In genomic region chr1:30823969-30824735, GRCh38 we compare ENCODE assay signal across 8 cellular contexts.
DNase-seq lines count a peak whose midpoint lies in the region; ATAC-seq and TF ChIP-seq lines count a peak whose summit lies in the region.

No MANE protein-coding gene starts in this region.

- H3K9me3 ChIP-seq in ES-I3 (ENCODE audit: control insufficient read depth, insufficient read depth, low read length), result no peaks in the 10 kb centered on the region

- H3K36me3 Mint-ChIP-seq in activated naive CD4-positive, alpha-beta T cell treated with anti-CD3 and anti-CD28 coated beads, Interleukin-2, amount 50 U/mL, for 72 hours, result no peaks in the 10 kb centered on the region

- peak; percentile 92 for ATAC-seq in HG02588 (IDR thresholded peaks at IDR 0.05; ENCODE audit: unreplicated experiment)
- peak; percentile 95 for ATAC-seq in SK-N-SH treated with all-trans-retinoic acid at 6 μM for 48 hours
- peak; percentile 86 to 94 for ATAC-seq in activated naive CD4-positive, alpha-beta T cell treated with anti-CD3 and anti-CD28 coated beads, Interleukin-2, amount 50 U/mL, for 72 hours

- H3K9ac ChIP-seq in ES-I3 (ENCODE audit: low read depth, low read length), result peak overlapping the region; percentile 56

- peak overlapping the region in 1 of 2 donors; percentile 57 for H3K27ac Mint-ChIP-seq in activated naive CD4-positive, alpha-beta T cell treated with anti-CD3 and anti-CD28 coated beads, Interleukin-2, amount 50 U/mL, for 72 hours

- peak overlapping the region; percentile 89 for H3K27ac ChIP-seq in temporal lobe (ENCODE audit: low read depth, low read length)

- DNase-seq in NCI-H1092 treated with DMSO at 0.1 percent for 48 hours (lab: John Stamatoyannopoulos, UW) (peak; percentile 99), globus pallidus (ENCODE audit: low spot score) (peak; percentile 98), non-pigmented ciliary epithelial cell (ENCODE audit: low read depth) (peak; percentile 97)
- peak; percentile 66 to 70 for DNase-seq in activated naive CD4-positive, alpha-beta T cell treated with anti-CD3 and anti-CD28 coated beads, Interleukin-2, amount 50 U/mL, for 72 hours (ENCODE audit: low spot score in 2 of 2)

- H3K36me3 ChIP-seq in ES-I3 (ENCODE audit: insufficient read depth, low read length), result no peaks in the 10 kb centered on the region

- peaks cover 15% of the 10 kb centered on the region; the same call in 1 of the 2 replicates for H3K4me1 ChIP-seq in ES-I3 (ENCODE audit: insufficient read depth, low read length)

- H3K9me3 Mint-ChIP-seq in activated naive CD4-positive, alpha-beta T cell treated with anti-CD3 and anti-CD28 coated beads, Interleukin-2, amount 50 U/mL, for 72 hours, result no peaks in the 10 kb centered on the region

TF ChIP-seq in SK-N-SH treated with all-trans-retinoic acid at 6 μM for 48 hours, 23 proteins besides CTCF, POLR2A, EP300 and RAD21:
- TF ChIP-seq GLIS3 (CRISPR knock-in tag; IDR thresholded peaks at IDR 0.05) (no peak), TCF4 (CRISPR knock-in tag; IDR thresholded peaks at IDR 0.05; ENCODE audit: borderline replicate concordance) (no peak), ZNF70 (CRISPR knock-in tag; IDR thresholded peaks at IDR 0.05) (no peak), ISL1 (CRISPR knock-in tag; IDR thresholded peaks at IDR 0.05) (no peak), SNAI2 (CRISPR knock-in tag; IDR thresholded peaks at IDR 0.05) (no peak), TSHZ2 (CRISPR knock-in tag; IDR thresholded peaks at IDR 0.05) (no peak), ZC3H10 (CRISPR knock-in tag; IDR thresholded peaks at IDR 0.05) (no peak), OSR1 (CRISPR knock-in tag; IDR thresholded peaks at IDR 0.05) (no peak), CSDC2 (CRISPR knock-in tag; IDR thresholded peaks at IDR 0.05) (no peak), ZNF565 (CRISPR knock-in tag; conservative IDR thresholded peaks at IDR 0.05; ENCODE audit: low read depth) (no peak), ZNF8 (CRISPR knock-in tag; IDR thresholded peaks at IDR 0.05) (no peak), ZFP30 (CRISPR knock-in tag; IDR thresholded peaks at IDR 0.05) (no peak)

Comparison
In these comparisons a context has a peak if more than half of its experiments do, and no peak if none do; other contexts are left out.
1. Peak in every context shown above with its lines: DNase-seq, ATAC-seq and H3K27ac ChIP-seq.